Comparison of ENCODE assay signal across 1 cellular context in the genomic region with DNA sequence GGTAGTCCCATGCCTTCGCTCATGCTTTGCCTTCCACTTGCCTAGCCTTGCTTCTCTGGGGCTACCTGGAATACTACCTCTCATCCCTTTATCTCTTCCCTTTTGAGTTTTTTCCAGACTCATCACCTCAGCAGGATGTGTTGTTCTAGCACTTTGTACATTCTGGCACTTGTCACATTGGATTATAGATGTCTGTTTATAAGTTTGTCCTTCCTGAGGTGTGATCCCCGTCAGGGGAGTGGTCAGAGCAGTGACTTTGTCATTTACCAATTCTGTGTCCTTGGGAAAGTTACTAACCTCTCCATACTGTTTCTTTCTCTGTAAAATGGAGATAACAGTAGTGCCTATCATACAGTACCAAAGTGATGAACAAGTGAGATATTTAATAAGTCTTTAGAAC.
TF ChIP-seq lines count a peak whose summit lies in the region.

No MANE protein-coding gene starts in this region.

TF ChIP-seq in K562, 482 proteins besides CTCF, POLR2A, EP300 and RAD21 (continued from another document):
- TF ChIP-seq MGA (IDR thresholded peaks at IDR 0.05), result no peak
